Comparison of ENCODE assay signal across 23 cellular contexts in the genomic region with DNA sequence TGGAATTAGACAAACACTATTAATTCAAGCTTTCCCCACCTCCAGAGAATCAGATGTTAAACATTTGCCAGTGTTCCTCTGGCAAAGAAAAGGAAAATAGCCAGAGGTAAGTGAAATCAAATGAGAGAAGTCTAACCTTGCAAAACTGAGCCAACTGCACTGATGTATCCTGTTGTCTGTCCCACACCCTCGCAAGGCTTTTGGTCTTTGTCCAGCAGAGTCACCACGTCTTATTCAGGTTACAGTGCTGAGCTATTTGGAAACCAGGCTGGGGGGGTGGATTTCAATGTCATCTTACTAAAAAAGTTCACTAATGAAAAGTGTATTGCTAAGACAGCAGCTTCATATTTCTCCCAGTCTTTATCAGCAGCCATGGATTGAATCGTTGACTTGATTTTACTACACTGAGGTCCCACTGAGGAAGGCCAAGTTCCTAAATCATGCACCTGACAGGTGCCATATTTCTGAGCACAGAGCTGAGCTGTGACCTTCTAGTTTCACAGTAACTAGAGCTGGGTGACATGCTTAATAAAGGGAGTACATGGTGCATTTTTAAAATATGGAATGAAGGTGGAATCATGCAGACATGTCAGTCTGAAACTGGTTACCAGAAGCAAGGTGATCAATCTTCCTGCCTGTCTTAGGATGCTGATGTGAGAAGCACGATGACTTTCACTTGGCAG.
"Had no signal": no experiment of that assay in that cellular context is flagged by ENCODE, and none has a peak within 500 bp of the region (broad histone marks: within the 10 kb centered on the region; RNA-seq: fewer than 3 reads in every experiment).

No MANE protein-coding gene starts in this region.

- H3K9me3 ChIP-seq: breast epithelium, MG63 had no signal

- DNase-seq: activated CD4-positive, alpha-beta memory T cell treated with anti-CD3 and anti-CD28 coated beads, Interleukin-2, amount 10 ng/mL, durations not matched to agents 7 days and 5 days; activated CD4-positive, alpha-beta T cell treated with anti-CD3 and anti-CD28 coated beads for 36 hours; activated CD4-positive, alpha-beta T cell treated with anti-CD3 and anti-CD28 coated beads, Interleukin-2, amount 50 U/mL, for 1 hour; activated gamma-delta T cell treated with Interleukin-2 at 50 U/mL for 16 hours; activated naive CD4-positive, alpha-beta T cell treated with anti-CD3 and anti-CD28 coated beads, Interleukin-2, amount 10 ng/mL, durations not matched to agents 7 days and 5 days; activated naive CD8-positive, alpha-beta T cell treated with anti-CD3 and anti-CD28 coated beads for 36 hours; activated T-cell treated with anti-CD3 and anti-CD28 coated beads for 4 hours; activated T-cell treated with anti-CD3 and anti-CD28 coated beads, Interleukin-2, amount 50 U/mL, for 48 hours; caudate nucleus; MG63; NCI-H1092 treated with DMSO at 0.1 percent for 48 hours; NCI-H1417 treated with DMSO at 0.1 percent for 48 hours; NCI-H1694; NCI-H2081 treated with DMSO at 0.1 percent for 48 hours; NCI-H446; NCI-H524; PC-3; SIG-M5; T-cell; WERI-Rb-1 had no signal

- H3K4me2 ChIP-seq: KMS-11 had no signal

- H3K27ac ChIP-seq: breast epithelium, KMS-11, SK-N-MC, WERI-Rb-1 had no signal

- H3K4me3 ChIP-seq: breast epithelium, MG63, SK-N-MC had no signal

- H3K36me3 ChIP-seq: breast epithelium, MG63, WERI-Rb-1 had no signal

- H3K27me3 ChIP-seq: breast epithelium, MG63 had no signal

- H3K9ac ChIP-seq: KMS-11 had no signal
